Comparison of ENCODE assay signal across 9 cellular contexts in genomic region chr2:64488050-64488974, GRCh38. TPM values are rescaled to one million over a fixed set of nuclear protein-coding genes. Genes with fewer than 3 reads are reported as not detected.
DNase-seq lines count a peak whose midpoint lies in the region; ATAC-seq, FAIRE-seq and TF ChIP-seq lines count a peak whose summit lies in the region.
"Had no signal": no experiment of that assay in that cellular context is flagged by ENCODE, and none has a peak within 500 bp of the region (broad histone marks: within the 10 kb centered on the region; RNA-seq: fewer than 3 reads in every experiment).

No MANE protein-coding gene starts in this region.

- H3K36me3 Mint-ChIP-seq in activated CD4-positive, alpha-beta T cell treated with anti-CD3 and anti-CD28 coated beads, Interleukin-2, amount 10 ng/mL, durations not matched to agents 24 days and 14 days (ENCODE audit: low read depth), result no peaks in the 10 kb centered on the region

- FAIRE-seq in H54 (lab: Jason Lieb, UNC), result no peak

- WGBS in lung, 2 donors, result 50% methylated on average over 20 of the region's 20 CpGs

- H3K36me3 ChIP-seq in lung (ENCODE audit: control insufficient read depth in 2 of 2, insufficient read depth in 2 of 2, low read length in 2 of 2), result no peaks in the 10 kb centered on the region

- H3K4me3 ChIP-seq in coronary artery, result no peak overlapping the region
- no peak overlapping the region for H3K4me3 ChIP-seq in lung

- H3K27ac ChIP-seq in coronary artery (no peak overlapping the region), lung (ENCODE audit: low read depth in 1 of 2, low read length in 1 of 2) (no peak overlapping the region)
- H3K27ac ChIP-seq: epithelial cell of prostate had no signal

- no peak overlapping the region for H3K27ac Mint-ChIP-seq in activated CD4-positive, alpha-beta T cell treated with anti-CD3 and anti-CD28 coated beads, Interleukin-2, amount 10 ng/mL, durations not matched to agents 24 days and 14 days

- TF ChIP-seq CTCF in coronary artery (IDR thresholded peaks at IDR 0.05) (peak; percentile 95), lung (IDR thresholded peaks at IDR 0.05; ENCODE audit: control extremely low read depth, extremely low read depth) (peak; percentile 87)

- H3K9me3 ChIP-seq in lung (ENCODE audit: control insufficient read depth in 2 of 2, insufficient read depth in 1 of 2, low read length in 1 of 2), result no peaks in the 10 kb centered on the region

- peaks cover 13% of the 10 kb centered on the region for H3K4me1 Mint-ChIP-seq in activated CD4-positive, alpha-beta T cell treated with anti-CD3 and anti-CD28 coated beads, Interleukin-2, amount 10 ng/mL, durations not matched to agents 24 days and 14 days

- ATAC-seq in lung (ENCODE audit: insufficient read depth, low FRiP score), result peak; percentile 77
- ATAC-seq in HG02970 (IDR thresholded peaks at IDR 0.05; ENCODE audit: low FRiP score, unreplicated experiment), result no peak

- H3K27me3 Mint-ChIP-seq in activated CD4-positive, alpha-beta T cell treated with anti-CD3 and anti-CD28 coated beads, Interleukin-2, amount 10 ng/mL, durations not matched to agents 24 days and 14 days, result peaks cover 24% of the 10 kb centered on the region

- DNase-seq in DMS114 treated with DMSO at 0.1 percent for 48 hours (lab: John Stamatoyannopoulos, UW; ENCODE audit: unreplicated experiment) (peak; percentile 38), H54 (ENCODE audit: insufficient read length, low spot score) (peak; percentile 56), NCI-H2196 (lab: John Stamatoyannopoulos, UW; ENCODE audit: unreplicated experiment) (peak; percentile 15), coronary artery (ENCODE audit: low spot score) (peak; percentile 77), lung (ENCODE audit: low spot score) (peak; percentile 71)
- peak; percentile 93 for DNase-seq in activated CD4-positive, alpha-beta T cell treated with anti-CD3 and anti-CD28 coated beads, Interleukin-2, amount 10 ng/mL, durations not matched to agents 24 days and 14 days
- peak; percentile 45 for DNase-seq in stimulated activated CD8-positive, alpha-beta memory T cell treated with anti-CD3 and anti-CD28 coated beads, Interleukin-12 subunit alpha, Interleukin-12 subunit beta, amount 100 ng/mL, for 24 hours (ENCODE audit: extremely low read depth)

- no peaks in the 10 kb centered on the region for H3K9me3 Mint-ChIP-seq in activated CD4-positive, alpha-beta T cell treated with anti-CD3 and anti-CD28 coated beads, Interleukin-2, amount 10 ng/mL, durations not matched to agents 24 days and 14 days

- H3K27me3 ChIP-seq in lung (ENCODE audit: control insufficient read depth, insufficient read depth), result no peaks in the 10 kb centered on the region

- intact Hi-C loops in activated CD4-positive, alpha-beta T cell treated with anti-CD3 and anti-CD28 coated beads, Interleukin-2, amount 10 ng/mL, durations not matched to agents 24 days and 14 days (cut with micrococcal nuclease), result loop anchor here (1.0 kb wide), 2 partner anchors 157 to 439 kb away; no protein-coding TSS in a partner anchor

- no peak overlapping the region for H3K4me3 Mint-ChIP-seq in activated CD4-positive, alpha-beta T cell treated with anti-CD3 and anti-CD28 coated beads, Interleukin-2, amount 10 ng/mL, durations not matched to agents 24 days and 14 days

- no peak for TF ChIP-seq POLR2A in H54 (IDR thresholded peaks at IDR 0.05; ENCODE audit: low read depth, low read length)

- peaks cover 7% of the 10 kb centered on the region in 2 donors for H3K4me1 ChIP-seq in lung (ENCODE audit: control insufficient read depth in 2 of 2, insufficient read depth in 2 of 2, low read length in 2 of 2)

RNA-seq across cellular contexts. Expression of gene LGALSL, which starts 34.4 kb away (rescaled TPM):
- total RNA-seq in activated CD4-positive, alpha-beta T cell treated with anti-CD3 and anti-CD28 coated beads, Interleukin-2, amount 10 ng/mL, durations not matched to agents 24 days and 14 days, result 1.4 and 2.8 TPM in 2 replicates
- total RNA-seq in lung, result 10 to 100 TPM; 30.3 to 30.6 TPM
- 10 to 100 TPM in 1 of 2 donors, 1 to 10 TPM in 1; 9.1 to 21.6 TPM for polyA plus RNA-seq in lung

RNA-seq across cellular contexts. Expression of gene AFTPH, which starts 35.8 kb away (rescaled TPM):
- total RNA-seq in activated CD4-positive, alpha-beta T cell treated with anti-CD3 and anti-CD28 coated beads, Interleukin-2, amount 10 ng/mL, durations not matched to agents 24 days and 14 days, result 39.1 and 39.6 TPM in 2 replicates
- total RNA-seq in lung, result 10 to 100 TPM; 28.0 to 78.1 TPM
- polyA plus RNA-seq in lung, result 10 to 100 TPM; 27.0 to 41.9 TPM

Comparison
In these comparisons a context has a peak if more than half of its experiments do, and no peak if none do; other contexts are left out.
1. DNase-seq: peak in every context shown above with its lines; median percentile 93 in activated CD4-positive, alpha-beta T cell treated with anti-CD3 and anti-CD28 coated beads, Interleukin-2, amount 10 ng/mL, durations not matched to agents 24 days and 14 days; 77 in coronary artery; 71 in lung; 56 in H54; 45 in stimulated activated CD8-positive, alpha-beta memory T cell treated with anti-CD3 and anti-CD28 coated beads, Interleukin-12 subunit alpha, Interleukin-12 subunit beta, amount 100 ng/mL, for 24 hours; 38 in DMS114 treated with DMSO at 0.1 percent for 48 hours; 15 in NCI-H2196.